15 cellular contexts compared by ENCODE assay signal in genomic region chr3:77887611-77888010, GRCh38.
A peak's percentile ranks its signal among the peaks of the same experiment; 100 is the strongest.
DNase-seq lines count a peak whose midpoint lies in the region; ATAC-seq and TF ChIP-seq lines count a peak whose summit lies in the region.
"Had no signal": no experiment of that assay in that cellular context is flagged by ENCODE, and none has a peak within 500 bp of the region (broad histone marks: within the 10 kb centered on the region; RNA-seq: fewer than 3 reads in every experiment).

No MANE protein-coding gene starts in this region.

- no peak overlapping the region for H3K9ac ChIP-seq in BLaER1 treated with 17β-estradiol and CSF1 and Interleukin-3, amounts not matched to agents 10 nM and 100 nM
- no peak overlapping the region for H3K9ac ChIP-seq in adipocyte (ENCODE audit: low read length)
- H3K9ac ChIP-seq in fibroblast of lung (ENCODE audit: insufficient read depth, low read length): no peak overlapping the region
- no peak overlapping the region for H3K9ac ChIP-seq in smooth muscle cell (ENCODE audit: low read depth)
- H3K9ac ChIP-seq: SK-N-SH had no signal

- H3K4me3 Mint-ChIP-seq in stimulated activated naive CD8-positive, alpha-beta T cell treated with anti-CD3 and anti-CD28 coated beads, Interleukin-15, amount 100 ng/mL, for 72 hours: no peak overlapping the region
- H3K4me3 Mint-ChIP-seq: CD14-positive monocyte had no signal

- H2AFZ ChIP-seq in fibroblast of lung (ENCODE audit: low read length) (no peak overlapping the region), smooth muscle cell (ENCODE audit: low read depth) (peak overlapping the region; percentile 93)

- no peaks in the 10 kb centered on the region for H3K4me1 Mint-ChIP-seq in stimulated activated naive CD8-positive, alpha-beta T cell treated with anti-CD3 and anti-CD28 coated beads, Interleukin-15, amount 100 ng/mL, for 72 hours
- H3K4me1 Mint-ChIP-seq: CD14-positive monocyte had no signal

- H3K79me2 ChIP-seq in fibroblast of lung (ENCODE audit: control insufficient read depth, insufficient read depth, low read length) (no peaks in the 10 kb centered on the region), smooth muscle cell (ENCODE audit: low read depth) (no peaks in the 10 kb centered on the region)

- peaks cover 0 to 11% of the 10 kb centered on the region in 2 donors for H3K9me3 Mint-ChIP-seq in stimulated activated naive CD8-positive, alpha-beta T cell treated with anti-CD3 and anti-CD28 coated beads, Interleukin-15, amount 100 ng/mL, for 72 hours
- H3K9me3 Mint-ChIP-seq: CD14-positive monocyte had no signal

- no peaks in the 10 kb centered on the region for H4K20me1 ChIP-seq in BLaER1 treated with 17β-estradiol and CSF1 and Interleukin-3, amounts not matched to agents 10 nM and 100 nM
- H4K20me1 ChIP-seq in fibroblast of lung (ENCODE audit: control insufficient read depth, extremely low read depth, insufficient read depth, low read length): no peaks in the 10 kb centered on the region
- H4K20me1 ChIP-seq in smooth muscle cell (ENCODE audit: low read depth): no peaks in the 10 kb centered on the region

- peaks cover 5 to 13% (median 11%) of the 10 kb centered on the region in 10 experiments; a peak in 17 of 20 replicates for H3K4me1 ChIP-seq in BLaER1 treated with 17β-estradiol and CSF1 and Interleukin-3, amounts not matched to agents 10 nM and 100 nM
- no peaks in the 10 kb centered on the region for H3K4me1 ChIP-seq in adipocyte (ENCODE audit: control insufficient read depth, insufficient read depth, low read length)
- no peaks in the 10 kb centered on the region for H3K4me1 ChIP-seq in fibroblast of lung (ENCODE audit: control insufficient read depth, extremely low read depth, insufficient read depth, low read length)
- H3K4me1 ChIP-seq in smooth muscle cell (ENCODE audit: low read depth): peaks cover 8% of the 10 kb centered on the region
- H3K4me1 ChIP-seq: Peyer's patch had no signal

- H3K4me2 ChIP-seq in BLaER1 treated with 17β-estradiol and CSF1 and Interleukin-3, amounts not matched to agents 10 nM and 100 nM: peak overlapping the region; percentile 27 to 59 (median 42); a peak in 17 of 22 replicates
- H3K4me2 ChIP-seq in fibroblast of lung (ENCODE audit: extremely low read depth, insufficient read depth, low read length) (no peak overlapping the region), smooth muscle cell (peak overlapping the region; percentile 60)
- H3K4me2 ChIP-seq: SK-N-SH had no signal

- H3K4me3 ChIP-seq in BLaER1 treated with 17β-estradiol and CSF1 and Interleukin-3, amounts not matched to agents 10 nM and 100 nM: no peak overlapping the region
- H3K4me3 ChIP-seq in adipocyte (ENCODE audit: low read length) (no peak overlapping the region), fibroblast of lung (replicated peaks in 1 of 4; ENCODE audit: control extremely low read depth in 1 of 4, insufficient read depth in 1 of 4, low read depth in 3 of 4, low read length in 4 of 4) (no peak overlapping the region), smooth muscle cell (no peak overlapping the region)
- H3K4me3 ChIP-seq: Peyer's patch had no signal

- no peak overlapping the region for H3K27ac ChIP-seq in BLaER1 treated with 17β-estradiol and CSF1 and Interleukin-3, amounts not matched to agents 10 nM and 100 nM
- H3K27ac ChIP-seq in fibroblast of lung (ENCODE audit: insufficient read depth, low read length): no peak overlapping the region
- peak overlapping the region; percentile 80 for H3K27ac ChIP-seq in smooth muscle cell (ENCODE audit: low read depth)
- H3K27ac ChIP-seq: Peyer's patch had no signal

- TF ChIP-seq CTCF in fibroblast of lung (conservative IDR thresholded peaks at IDR 0.05 in 1 of 2, IDR thresholded peaks at IDR 0.05 in 1 of 2; ENCODE audit: low read depth in 1 of 2, low read length in 2 of 2): no peak
- TF ChIP-seq CTCF in smooth muscle cell (IDR thresholded peaks at IDR 0.05; ENCODE audit: borderline replicate concordance, insufficient read depth, poor library complexity, severe bottlenecking): no peak

- H3K27ac Mint-ChIP-seq in stimulated activated naive CD8-positive, alpha-beta T cell treated with anti-CD3 and anti-CD28 coated beads, Interleukin-15, amount 100 ng/mL, for 72 hours: no peak overlapping the region
- H3K27ac Mint-ChIP-seq: CD14-positive monocyte had no signal

- 21% methylated on average over 3 of the region's 3 CpGs for WGBS in smooth muscle cell (ENCODE audit: low lambda C conversion rate)

- 0 out of 22 replicates have a peak, but pooled peaks cover 0 to 4% (median 0%) of the 10 kb centered on the region in 11 experiments for H3K9me3 ChIP-seq in BLaER1 treated with 17β-estradiol and CSF1 and Interleukin-3, amounts not matched to agents 10 nM and 100 nM (replicated peaks in 1 of 11)
- H3K9me3 ChIP-seq in adipocyte (ENCODE audit: control insufficient read depth, low read length): no peaks in the 10 kb centered on the region
- H3K9me3 ChIP-seq in fibroblast of lung (ENCODE audit: control insufficient read depth, insufficient read depth, low read depth, low read length): no peaks in the 10 kb centered on the region
- H3K9me3 ChIP-seq in smooth muscle cell (replicated peaks; ENCODE audit: low read depth): no peaks in the 10 kb centered on the region
- H3K9me3 ChIP-seq: Peyer's patch, SK-N-SH had no signal

- no peaks in the 10 kb centered on the region for H3K27me3 Mint-ChIP-seq in stimulated activated naive CD8-positive, alpha-beta T cell treated with anti-CD3 and anti-CD28 coated beads, Interleukin-15, amount 100 ng/mL, for 72 hours

- no peaks in the 10 kb centered on the region for H3K27me3 ChIP-seq in BLaER1 treated with 17β-estradiol and CSF1 and Interleukin-3, amounts not matched to agents 10 nM and 100 nM
- no peaks in the 10 kb centered on the region for H3K27me3 ChIP-seq in adipocyte (replicated peaks; ENCODE audit: control insufficient read depth, insufficient read depth, low read length)
- H3K27me3 ChIP-seq in fibroblast of lung (ENCODE audit: control insufficient read depth, insufficient read depth, low read length): no peaks in the 10 kb centered on the region
- no peaks in the 10 kb centered on the region for H3K27me3 ChIP-seq in smooth muscle cell (ENCODE audit: low read depth)
- H3K27me3 ChIP-seq: Peyer's patch had no signal

- H3K36me3 ChIP-seq in BLaER1 treated with 17β-estradiol and CSF1 and Interleukin-3, amounts not matched to agents 10 nM and 100 nM: no peaks in the 10 kb centered on the region
- no peaks in the 10 kb centered on the region for H3K36me3 ChIP-seq in adipocyte (ENCODE audit: control insufficient read depth, insufficient read depth, low read length, severe bottlenecking)
- H3K36me3 ChIP-seq in fibroblast of lung (ENCODE audit: control insufficient read depth, insufficient read depth, low read length): no peaks in the 10 kb centered on the region
- H3K36me3 ChIP-seq in smooth muscle cell (ENCODE audit: low read depth): no peaks in the 10 kb centered on the region
- H3K36me3 ChIP-seq: Peyer's patch had no signal

- ATAC-seq in GM21381 (IDR thresholded peaks at IDR 0.05; ENCODE audit: unreplicated experiment): no peak
- ATAC-seq in stimulated activated naive CD8-positive, alpha-beta T cell treated with anti-CD3 and anti-CD28 coated beads, Interleukin-15, amount 100 ng/mL, for 72 hours: no peak

- peak; percentile 52 for DNase-seq in adipocyte (ENCODE audit: low read depth)
- peak; percentile 6 to 9 for DNase-seq in fibroblast of lung (ENCODE audit: low read depth in 2 of 2)
- no peak for DNase-seq in smooth muscle cell (lab: John Stamatoyannopoulos, UW; ENCODE audit: unreplicated experiment)
- DNase-seq in C1 segment of cervical spinal cord (lab: John Stamatoyannopoulos, UW): no peak
- DNase-seq in stimulated activated naive CD8-positive, alpha-beta T cell treated with anti-CD3 and anti-CD28 coated beads, Interleukin-15, amount 100 ng/mL, for 72 hours: no peak
- DNase-seq: COR-L47, NCI-H1092, NCI-H2081 treated with DMSO at 0.1 percent for 48 hours, NCI-H524, Peyer's patch, Right ventricle myocardium superior, SK-N-SH had no signal

- peaks cover 10% of the 10 kb centered on the region for H3F3A ChIP-seq in smooth muscle cell (ENCODE audit: low read depth)

Comparison
In these comparisons a context has a peak if more than half of its experiments do, and no peak if none do; other contexts are left out.
1. DNase-seq: peak in adipocyte (single experiment) and fibroblast of lung (2 of 2); none in smooth muscle cell (single experiment), C1 segment of cervical spinal cord (0 of 14) and stimulated activated naive CD8-positive, alpha-beta T cell treated with anti-CD3 and anti-CD28 coated beads, Interleukin-15, amount 100 ng/mL, for 72 hours (0 of 2).